ENCODE assay signal across 19 cellular contexts in genomic region chr13:21434588-21434987, GRCh38. TPM values are rescaled to one million over a fixed set of nuclear protein-coding genes. Genes with fewer than 3 reads are reported as not detected.
DNase-seq lines count a peak whose midpoint lies in the region; ATAC-seq and TF ChIP-seq lines count a peak whose summit lies in the region.
"Had no signal": no experiment of that assay in that cellular context is flagged by ENCODE, and none has a peak within 500 bp of the region (broad histone marks: within the 10 kb centered on the region; RNA-seq: fewer than 3 reads in every experiment).

No MANE protein-coding gene starts in this region.

- H3K27ac ChIP-seq in left ventricle myocardium inferior (replicated peaks) (peak overlapping the region; percentile 84), right cardiac atrium (ENCODE audit: low read length) (no peak overlapping the region), dorsolateral prefrontal cortex (peak overlapping the region; percentile 20 to 99 (median 87)), lower lobe of right lung (peak overlapping the region; percentile 79), upper lobe of left lung (peak overlapping the region; percentile 65 to 90 (median 82)), ovary (no peak overlapping the region)

- H3K4me3 ChIP-seq in left ventricle myocardium inferior (no peak overlapping the region), right cardiac atrium (ENCODE audit: low read length) (no peak overlapping the region), dorsolateral prefrontal cortex (peak overlapping the region in 22 of 59 donors; percentile 1 to 37 (median 22)), lower lobe of right lung (no peak overlapping the region), upper lobe of left lung (no peak overlapping the region), ovary (no peak overlapping the region)
- H3K4me3 ChIP-seq: MG63, stomach had no signal

- H3K4me1 ChIP-seq in left ventricle myocardium inferior (peaks cover 21% of the 10 kb centered on the region), right cardiac atrium (ENCODE audit: control insufficient read depth, insufficient read depth, low read length) (no peaks in the 10 kb centered on the region), lower lobe of right lung (peaks cover 25% of the 10 kb centered on the region), upper lobe of left lung (peaks cover 15 to 27% (median 24%) of the 10 kb centered on the region in 4 donors), ovary (ENCODE audit: insufficient read depth) (peaks cover 2% of the 10 kb centered on the region)

- H3K36me3 ChIP-seq in left ventricle myocardium inferior = peaks cover 11% of the 10 kb centered on the region
- H3K36me3 ChIP-seq in lower lobe of right lung = no peaks in the 10 kb centered on the region
- H3K36me3 ChIP-seq in upper lobe of left lung = no peaks in the 10 kb centered on the region
- H3K36me3 ChIP-seq in ovary = no peaks in the 10 kb centered on the region
- H3K36me3 ChIP-seq: MG63 had no signal

- no peak for DNase-seq in left ventricle myocardium inferior
- DNase-seq in right cardiac atrium = no peak
- no peak for DNase-seq in dorsolateral prefrontal cortex
- DNase-seq in lower lobe of right lung = no peak
- no peak for DNase-seq in upper lobe of left lung
- no peak for DNase-seq in NCI-H345 (lab: John Stamatoyannopoulos, UW)
- no peak for DNase-seq in HT-29 (ENCODE audit: low spot score)
- DNase-seq in ovary = no peak
- DNase-seq: activated effector memory CD4-positive, alpha-beta T cell treated with Interleukin-2 at 50 U/mL for 16 hours; aorta; CD8-positive, alpha-beta memory T cell; DND-41; immature natural killer cell; MG63; NCI-H2081 treated with DMSO at 0.1 percent for 48 hours; NCI-H526; stomach; T-helper 2 cell had no signal

- TF ChIP-seq EP300 in upper lobe of left lung (IDR thresholded peaks at IDR 0.05) (peak in 2 of 4 donors; percentile 7 to 56), ovary (IDR thresholded peaks at IDR 0.05) (no peak)

- TF ChIP-seq POLR2A in upper lobe of left lung (IDR thresholded peaks at IDR 0.05) (no peak), ovary (IDR thresholded peaks at IDR 0.05) (no peak)

- TF ChIP-seq CTCF in left ventricle myocardium inferior (IDR thresholded peaks at IDR 0.05; ENCODE audit: borderline replicate concordance) (no peak), dorsolateral prefrontal cortex (IDR thresholded peaks at IDR 0.05 in 54 of 56, conservative IDR thresholded peaks at IDR 0.05 in 2 of 56; ENCODE audit: low read depth in 1 of 56, partially characterized antibody in 56 of 56) (no peak), lower lobe of right lung (IDR thresholded peaks at IDR 0.05) (no peak), upper lobe of left lung (IDR thresholded peaks at IDR 0.05) (no peak), ovary (IDR thresholded peaks at IDR 0.05) (no peak)

- ATAC-seq in right cardiac atrium (no peak), lower lobe of right lung (peak; percentile 52 to 64), upper lobe of left lung (ENCODE audit: low FRiP score in 2 of 2) (peak in 1 of 2 donors; percentile 57)
- ATAC-seq: sciatic nerve had no signal

- WGBS in right cardiac atrium = 85% methylated on average over 3 of the region's 3 CpGs
- WGBS in upper lobe of left lung, 2 donors = 65 to 76% methylated on average over 3 of the region's 3 CpGs
- 96 to 98% (median 98%) methylated on average over 3 of the region's 3 CpGs for WGBS in ovary, 3 donors

- no peaks in the 10 kb centered on the region for H3K27me3 ChIP-seq in left ventricle myocardium inferior (ENCODE audit: low read depth)
- no peaks in the 10 kb centered on the region for H3K27me3 ChIP-seq in right cardiac atrium (ENCODE audit: control insufficient read depth, insufficient read depth)
- no peaks in the 10 kb centered on the region for H3K27me3 ChIP-seq in dorsolateral prefrontal cortex
- H3K27me3 ChIP-seq in lower lobe of right lung (ENCODE audit: low read depth) = no peaks in the 10 kb centered on the region
- no peaks in the 10 kb centered on the region for H3K27me3 ChIP-seq in upper lobe of left lung
- no peaks in the 10 kb centered on the region for H3K27me3 ChIP-seq in ovary
- H3K27me3 ChIP-seq: MG63, stomach had no signal

- intact Hi-C loops in left ventricle myocardium inferior (cut with micrococcal nuclease) (no loop called here), right cardiac atrium (cut with DNase I) (no loop called here), dorsolateral prefrontal cortex (cut with DNase I) (loop anchor here in 1 of 2 donors (2.0 kb wide), 1 partner anchor 24 kb away; the partner anchor contains the start of gene ZDHHC20), lower lobe of right lung (cut with DNase I) (no loop called here), ovary (cut with DNase I) (no loop called here)

- peaks cover 31% of the 10 kb centered on the region for H3K9me3 ChIP-seq in left ventricle myocardium inferior (replicated peaks)
- no peaks in the 10 kb centered on the region for H3K9me3 ChIP-seq in right cardiac atrium (ENCODE audit: control insufficient read depth, low read length)
- peaks cover 26% of the 10 kb centered on the region for H3K9me3 ChIP-seq in lower lobe of right lung
- peaks cover 0 to 14% (median 4%) of the 10 kb centered on the region in 4 donors for H3K9me3 ChIP-seq in upper lobe of left lung
- H3K9me3 ChIP-seq in ovary = no peaks in the 10 kb centered on the region

RNA-seq across cellular contexts. Expression of gene ZDHHC20, which starts 24.5 kb away (rescaled TPM):
- total RNA-seq in left ventricle myocardium inferior = 14.0 TPM
- total RNA-seq in right cardiac atrium = 10 to 100 TPM; 19.4 to 30.1 (median 27.0) TPM
- polyA plus RNA-seq in right cardiac atrium = 9.8 TPM
- total RNA-seq in dorsolateral prefrontal cortex = 100 to 1,000 TPM in 23 of 120 experiments, 10 to 100 TPM in 97; 34.9 to 214 (median 72.5) TPM
- total RNA-seq in lower lobe of right lung = 82.0 TPM
- 100 to 1,000 TPM in 1 of 6 donors, 10 to 100 TPM in 5; 26.2 to 124 (median 72.0) TPM for total RNA-seq in upper lobe of left lung
- 63.2 and 93.0 TPM in 2 replicates for total RNA-seq in HT-29 (2014; rRNA removed; shearing (Covaris generic))
- total RNA-seq in ovary = 10 to 100 TPM; 31.1 to 54.2 (median 33.3) TPM
- 10 to 100 TPM; 16.3 to 25.9 TPM for polyA plus RNA-seq in ovary

Comparison
In these comparisons a context has a peak if more than half of its experiments do, and no peak if none do; other contexts are left out.
1. H3K27ac ChIP-seq: peak in left ventricle myocardium inferior (single experiment), dorsolateral prefrontal cortex (59 of 59), lower lobe of right lung (single experiment) and upper lobe of left lung (4 of 4); none in right cardiac atrium (single experiment) and ovary (0 of 2).
2. ATAC-seq: peak in lower lobe of right lung (2 of 2); none in right cardiac atrium (0 of 2).